Comparison of ENCODE assay signal across 2 cellular contexts in the genomic region with DNA sequence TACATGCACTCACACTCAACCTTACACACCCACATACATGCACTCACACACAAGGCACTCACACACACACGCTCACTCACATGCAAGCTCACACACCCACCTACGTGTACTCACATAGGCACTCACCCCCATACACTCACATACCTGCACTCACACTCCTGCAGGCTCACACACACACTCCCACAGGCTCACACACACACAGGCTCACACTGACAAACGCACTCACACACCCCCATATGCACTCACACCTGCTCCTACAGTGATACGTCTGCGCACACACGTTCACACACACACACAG.
TF ChIP-seq lines count a peak whose summit lies in the region.

No MANE protein-coding gene starts in this region.

TF ChIP-seq in HEK293, 187 proteins besides CTCF, POLR2A, EP300 and RAD21:
- TF ChIP-seq ZNF239 (tag by site-specific recombination; IDR thresholded peaks at IDR 0.05) = no peak
- TF ChIP-seq ZBTB21 (tag by site-specific recombination; IDR thresholded peaks at IDR 0.05) = no peak
- no peak for TF ChIP-seq ZNF302 (tag by site-specific recombination; IDR thresholded peaks at IDR 0.05; ENCODE audit: low read depth)
- TF ChIP-seq ZFHX2 (tag by site-specific recombination; conservative IDR thresholded peaks at IDR 0.05) = peak; percentile 85
- TF ChIP-seq ZSCAN16 (tag by site-specific recombination; IDR thresholded peaks at IDR 0.05) = no peak
- TF ChIP-seq ZNF157 (tag by site-specific recombination; IDR thresholded peaks at IDR 0.05) = no peak
- TF ChIP-seq, protein P1, sequence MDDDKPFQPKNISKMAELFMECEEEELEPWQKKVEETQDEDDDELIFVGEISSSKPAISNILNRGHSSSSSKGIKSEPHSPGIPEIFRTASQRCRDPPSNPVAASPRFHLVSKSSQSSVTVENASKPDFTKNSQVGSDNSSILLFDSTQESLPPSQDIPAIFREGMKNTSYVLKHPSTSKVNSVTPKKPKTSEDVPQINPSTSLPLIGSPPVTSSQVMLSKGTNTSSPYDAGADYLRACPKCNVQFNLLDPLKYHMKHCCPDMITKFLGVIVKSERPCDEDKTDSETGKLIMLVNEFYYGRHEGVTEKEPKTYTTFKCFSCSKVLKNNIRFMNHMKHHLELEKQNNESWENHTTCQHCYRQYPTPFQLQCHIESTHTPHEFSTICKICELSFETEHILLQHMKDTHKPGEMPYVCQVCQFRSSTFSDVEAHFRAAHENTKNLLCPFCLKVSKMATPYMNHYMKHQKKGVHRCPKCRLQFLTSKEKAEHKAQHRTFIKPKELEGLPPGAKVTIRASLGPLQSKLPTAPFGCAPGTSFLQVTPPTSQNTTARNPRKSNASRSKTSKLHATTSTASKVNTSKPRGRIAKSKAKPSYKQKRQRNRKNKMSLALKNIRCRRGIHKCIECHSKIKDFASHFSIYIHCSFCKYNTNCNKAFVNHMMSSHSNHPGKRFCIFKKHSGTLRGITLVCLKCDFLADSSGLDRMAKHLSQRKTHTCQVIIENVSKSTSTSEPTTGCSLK (tag by site-specific recombination; IDR thresholded peaks at IDR 0.05) = 0 out of 2 replicates have a peak, but pooled peaks have one; percentile 11
- TF ChIP-seq ZNF16 (tag by site-specific recombination; IDR thresholded peaks at IDR 0.05; ENCODE audit: low read depth) = no peak
- no peak for TF ChIP-seq ZNF184 (tag by site-specific recombination; IDR thresholded peaks at IDR 0.05)
- peak; percentile 74; the same call in 1 of the 2 replicates for TF ChIP-seq EGR2 (tag by site-specific recombination; IDR thresholded peaks at IDR 0.05; ENCODE audit: low read depth)
- no peak for TF ChIP-seq KLF8 (tag by site-specific recombination; IDR thresholded peaks at IDR 0.05)
- TF ChIP-seq ZNF416 (tag by site-specific recombination; IDR thresholded peaks at IDR 0.05) = no peak

TF ChIP-seq in GM12878, 131 proteins besides CTCF, POLR2A, EP300 and RAD21:
- TF ChIP-seq TCF3 (IDR thresholded peaks at IDR 0.05; ENCODE audit: borderline replicate concordance, insufficient read depth, low read depth, low read length) (0 out of 2 replicates have a peak, but pooled peaks have one; percentile 10), RAD51 (IDR thresholded peaks at IDR 0.05) (no peak)
